21 cellular contexts compared by ENCODE assay signal in the genomic region with DNA sequence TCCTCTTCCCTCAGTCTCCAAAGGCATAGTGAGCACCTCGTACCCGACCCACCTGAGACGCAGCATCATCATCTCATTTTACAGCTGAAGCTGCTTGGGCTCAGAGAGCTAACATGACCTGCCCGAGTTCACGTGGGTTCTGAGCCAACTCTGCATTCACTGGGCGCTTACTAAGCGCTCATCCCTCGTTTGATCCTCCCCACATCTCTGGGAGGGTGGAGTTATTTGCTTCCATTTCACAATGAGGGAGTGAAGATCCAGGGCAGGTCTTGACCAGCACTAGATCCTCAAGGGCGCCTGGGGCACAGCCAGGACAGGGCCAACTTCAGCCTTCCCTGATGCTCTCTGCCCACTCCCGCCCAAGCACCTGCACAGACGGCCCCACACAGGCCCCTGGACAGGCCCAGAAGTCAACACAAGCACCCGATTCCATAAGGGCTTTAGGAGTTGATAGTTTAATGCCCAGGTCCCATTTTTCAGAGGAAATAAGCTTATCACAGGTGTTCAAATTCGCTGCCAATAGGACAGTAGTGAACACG.
"Had no signal": no experiment of that assay in that cellular context is flagged by ENCODE, and none has a peak within 500 bp of the region (broad histone marks: within the 10 kb centered on the region; RNA-seq: fewer than 3 reads in every experiment).

No MANE protein-coding gene starts in this region.

- H3K4me3 ChIP-seq: dorsolateral prefrontal cortex, esophagus squamous epithelium, gastroesophageal sphincter, left ventricle myocardium inferior, lower lobe of right lung, testis, tibial nerve had no signal

- DNase-seq: cortex of kidney; effector memory CD4-positive, alpha-beta T cell; esophagus squamous epithelium; foreskin fibroblast; glutamatergic neuron; left ventricle myocardium inferior; lower lobe of right lung; mesenchymal stem cell; naive B cell; stimulated activated CD4-positive, alpha-beta T cell treated with anti-CD3 and anti-CD28 coated beads, Interleukin-2, amount 100 ng/mL, for 24 hours; stimulated activated CD4-positive, alpha-beta T cell treated with anti-CD3 and anti-CD28 coated beads, Interleukin-4, amount 100 ng/mL, for 4 hours; stimulated activated naive B cell treated with anti-CD40 and anti-IgM and Interleukin-4, amounts not matched to agents 10 μg/mL and 1 μg/mL and 100 μg/mL, for 72 hours; stimulated activated naive CD8-positive, alpha-beta T cell treated with anti-CD3 and anti-CD28 coated beads, Interleukin-15, amount 100 ng/mL, for 72 hours; testis had no signal

- ATAC-seq: gastroesophageal sphincter; lower lobe of right lung; sciatic nerve; stimulated activated naive B cell treated with anti-CD40 and anti-IgM and Interleukin-4, amounts not matched to agents 10 μg/mL and 1 μg/mL and 100 μg/mL, for 72 hours; stimulated activated naive CD8-positive, alpha-beta T cell treated with anti-CD3 and anti-CD28 coated beads, Interleukin-15, amount 100 ng/mL, for 72 hours had no signal

- H3K4me1 Mint-ChIP-seq: naive B cell; nephron; stimulated activated naive B cell treated with anti-CD40 and anti-IgM and Interleukin-4, amounts not matched to agents 10 μg/mL and 1 μg/mL and 100 μg/mL, for 72 hours; stimulated activated naive CD8-positive, alpha-beta T cell treated with anti-CD3 and anti-CD28 coated beads, Interleukin-15, amount 100 ng/mL, for 72 hours had no signal

- H3K27ac ChIP-seq: epithelial cell of prostate, esophagus squamous epithelium, gastroesophageal sphincter, left ventricle myocardium inferior, lower lobe of right lung, neutrophil, testis, tibial nerve had no signal

- H3K4me3 Mint-ChIP-seq: nephron; stimulated activated naive B cell treated with anti-CD40 and anti-IgM and Interleukin-4, amounts not matched to agents 10 μg/mL and 1 μg/mL and 100 μg/mL, for 72 hours; stimulated activated naive CD8-positive, alpha-beta T cell treated with anti-CD3 and anti-CD28 coated beads, Interleukin-15, amount 100 ng/mL, for 72 hours had no signal

- H3K9me3 Mint-ChIP-seq: nephron; stimulated activated naive CD8-positive, alpha-beta T cell treated with anti-CD3 and anti-CD28 coated beads, Interleukin-15, amount 100 ng/mL, for 72 hours had no signal

- H3K36me3 ChIP-seq: esophagus squamous epithelium, gastroesophageal sphincter, left ventricle myocardium inferior, lower lobe of right lung, neutrophil, tibial nerve had no signal

- H3K36me3 Mint-ChIP-seq: naive B cell; stimulated activated naive B cell treated with anti-CD40 and anti-IgM and Interleukin-4, amounts not matched to agents 10 μg/mL and 1 μg/mL and 100 μg/mL, for 72 hours had no signal

- H3K4me1 ChIP-seq: gastroesophageal sphincter, left ventricle myocardium inferior, lower lobe of right lung, testis, tibial nerve had no signal

- H3K9me3 ChIP-seq: esophagus squamous epithelium, left ventricle myocardium inferior, lower lobe of right lung, neutrophil, testis had no signal

- H3K27ac Mint-ChIP-seq: naive B cell; nephron; stimulated activated naive B cell treated with anti-CD40 and anti-IgM and Interleukin-4, amounts not matched to agents 10 μg/mL and 1 μg/mL and 100 μg/mL, for 72 hours had no signal

- H3K27me3 ChIP-seq: testis, tibial nerve had no signal
